Comparison of ENCODE assay signal across 25 cellular contexts in genomic region chr20:47466704-47467459, GRCh38. TPM values are rescaled to one million over a fixed set of nuclear protein-coding genes. Genes with fewer than 3 reads are reported as not detected.
DNase-seq lines count a peak whose midpoint lies in the region; ATAC-seq and TF ChIP-seq lines count a peak whose summit lies in the region.
"Had no signal": no experiment of that assay in that cellular context is flagged by ENCODE, and none has a peak within 500 bp of the region (broad histone marks: within the 10 kb centered on the region; RNA-seq: fewer than 3 reads in every experiment).

No MANE protein-coding gene starts in this region.

- TF ChIP-seq CTCF in smooth muscle cell (IDR thresholded peaks at IDR 0.05; ENCODE audit: borderline replicate concordance, insufficient read depth, poor library complexity, severe bottlenecking): no peak

- DNase-seq in ELF-1 (ENCODE audit: low read depth, low spot score) (peak; percentile 19), glomerular visceral epithelial cell (ENCODE audit: extremely low spot score) (peak; percentile 59), smooth muscle cell (lab: John Stamatoyannopoulos, UW; ENCODE audit: unreplicated experiment) (no peak), GOT3 (lab: John Stamatoyannopoulos, UW) (no peak), T1000 (lab: John Stamatoyannopoulos, UW) (no peak)
- no peak for DNase-seq in stimulated activated naive CD4-positive, alpha-beta T cell (lab: John Stamatoyannopoulos, UW)
- DNase-seq: activated CD8-positive, alpha-beta T cell treated with anti-CD3 and anti-CD28 coated beads for 36 hours; activated effector memory CD4-positive, alpha-beta T cell treated with anti-CD3 and anti-CD28 coated beads, Interleukin-2, amount 50 U/mL, for 16 hours; activated T-cell treated with anti-CD3 and anti-CD28 coated beads for 4 hours; DMS 273 treated with DMSO at 0.1 percent for 48 hours; dorsolateral prefrontal cortex; head of caudate nucleus; IMR-90; left cardiac atrium; mesenchymal stem cell; MG63; NCI-H146; NCI-H510A; occipital lobe; spleen; stimulated activated CD4-positive, alpha-beta T cell treated with anti-CD3 and anti-CD28 coated beads, Interleukin-2, amount 100 ng/mL, for 48 hours had no signal

- TF ChIP-seq RAD21 in Ishikawa (IDR thresholded peaks at IDR 0.05; ENCODE audit: low read depth): 0 out of 2 replicates have a peak, but pooled peaks have one; percentile 2

- H3K4me2 ChIP-seq in smooth muscle cell: peak overlapping the region; percentile 30

- H3K27me3 ChIP-seq in smooth muscle cell (ENCODE audit: low read depth): no peaks in the 10 kb centered on the region
- H3K27me3 ChIP-seq: dorsolateral prefrontal cortex, MG63, spleen had no signal

- no peaks in the 10 kb centered on the region for H3K36me3 ChIP-seq in smooth muscle cell (ENCODE audit: low read depth)
- H3K36me3 ChIP-seq: MG63, spleen had no signal

- H4K20me1 ChIP-seq in smooth muscle cell (ENCODE audit: low read depth): no peaks in the 10 kb centered on the region

- H3F3A ChIP-seq in smooth muscle cell (ENCODE audit: low read depth): no peaks in the 10 kb centered on the region

- no peaks in the 10 kb centered on the region for H3K4me1 ChIP-seq in smooth muscle cell (ENCODE audit: low read depth)

- H3K9ac ChIP-seq in smooth muscle cell (ENCODE audit: low read depth): no peak overlapping the region

- no peak; the same call in 1 of the 2 replicates for TF ChIP-seq EP300 in Ishikawa (IDR thresholded peaks at IDR 0.05; ENCODE audit: borderline replicate concordance)

- no peak overlapping the region for H2AFZ ChIP-seq in smooth muscle cell (ENCODE audit: low read depth)

- H3K79me2 ChIP-seq in smooth muscle cell (ENCODE audit: low read depth): no peaks in the 10 kb centered on the region

- no peak overlapping the region for H3K4me3 ChIP-seq in smooth muscle cell
- H3K4me3 ChIP-seq: dorsolateral prefrontal cortex, MG63, spleen had no signal

- peak overlapping the region; percentile 62 for H3K27ac ChIP-seq in smooth muscle cell (ENCODE audit: low read depth)
- H3K27ac ChIP-seq: dorsolateral prefrontal cortex had no signal

- H3K9me3 ChIP-seq in smooth muscle cell (replicated peaks; ENCODE audit: low read depth): no peaks in the 10 kb centered on the region
- H3K9me3 ChIP-seq: MG63, spleen had no signal

- WGBS in smooth muscle cell (ENCODE audit: low lambda C conversion rate): 84% methylated on average over 15 of the region's 15 CpGs

- no peak for ATAC-seq in HG02973 (IDR thresholded peaks at IDR 0.05; ENCODE audit: unreplicated experiment)
- ATAC-seq: activated CD8-positive, alpha-beta T cell treated with anti-CD3 and anti-CD28 coated beads for 36 hours; left cardiac atrium; Panc1; stimulated activated effector memory CD8-positive, alpha-beta T cell treated with anti-CD3 and anti-CD28 coated beads, Interleukin-12 subunit alpha, Interleukin-12 subunit beta, amount 100 ng/mL, for 72 hours had no signal

TF ChIP-seq in Ishikawa, 13 proteins besides CTCF, POLR2A, EP300 and RAD21:
- 0 out of 2 replicates have a peak, but pooled peaks have one; percentile 13 for TF ChIP-seq MAX (IDR thresholded peaks at IDR 0.05)
- TF ChIP-seq REST (IDR thresholded peaks at IDR 0.05; ENCODE audit: low read depth): no peak
- TF ChIP-seq CREB1 (IDR thresholded peaks at IDR 0.05; ENCODE audit: low read depth): no peak
- no peak for TF ChIP-seq YY1 (IDR thresholded peaks at IDR 0.05; ENCODE audit: low read depth)
- peak; percentile 73 for TF ChIP-seq TEAD4 (IDR thresholded peaks at IDR 0.05)
- TF ChIP-seq CEBPB (IDR thresholded peaks at IDR 0.05): no peak
- no peak for TF ChIP-seq NFIC (IDR thresholded peaks at IDR 0.05)
- TF ChIP-seq EGR1 (IDR thresholded peaks at IDR 0.05): no peak
- no peak for TF ChIP-seq ZBTB7A (IDR thresholded peaks at IDR 0.05; ENCODE audit: low read depth)
- TF ChIP-seq USF1 (IDR thresholded peaks at IDR 0.05): peak; percentile 76
- TF ChIP-seq TCF12 (IDR thresholded peaks at IDR 0.05; ENCODE audit: low read depth): no peak
- TF ChIP-seq TAF1 (IDR thresholded peaks at IDR 0.05; ENCODE audit: low read depth): no peak
- TF ChIP-seq FOXM1 (IDR thresholded peaks at IDR 0.05; ENCODE audit: borderline replicate concordance, low read depth): no peak

RNA-seq across cellular contexts. Expression of gene NCOA3, which starts 34.8 kb away (rescaled TPM):
- total RNA-seq in smooth muscle cell: 25.9 and 28.4 TPM in 2 replicates
- 6.0 and 12.3 TPM in 2 replicates for polyA plus RNA-seq in smooth muscle cell

Comparison
In these comparisons a context has a peak if more than half of its experiments do, and no peak if none do; other contexts are left out.
1. DNase-seq: peak in ELF-1 (single experiment) and glomerular visceral epithelial cell (single experiment); none in smooth muscle cell (single experiment), GOT3 (single experiment), stimulated activated naive CD4-positive, alpha-beta T cell (0 of 6) and T1000 (single experiment).